In the genomic region with DNA sequence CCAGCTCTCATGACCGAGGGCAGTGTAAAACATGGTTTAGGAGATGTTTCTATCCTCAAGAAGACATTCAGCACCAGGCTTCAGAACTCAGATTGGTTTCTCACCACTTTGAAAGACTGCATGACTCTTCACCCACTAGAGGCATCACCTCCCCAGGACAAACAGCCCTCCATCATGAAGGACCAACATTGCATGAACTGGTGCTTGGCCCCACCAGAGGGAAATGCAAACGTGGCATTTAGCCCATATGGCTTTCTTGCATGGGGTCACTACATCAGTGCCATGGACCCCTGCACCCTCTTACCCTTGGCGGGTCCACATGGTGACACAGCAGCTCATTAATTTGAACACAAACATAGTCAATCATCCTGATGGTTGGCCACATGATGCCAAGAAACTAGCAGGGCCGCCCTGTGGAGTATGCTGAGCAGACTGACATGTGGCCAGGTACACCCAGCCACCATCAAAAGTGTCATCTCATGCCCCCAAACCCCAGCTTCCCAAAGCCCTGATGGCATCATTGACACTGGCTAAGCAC, we compare ENCODE assay signal across 19 cellular contexts.
"Had no signal": no experiment of that assay in that cellular context is flagged by ENCODE, and none has a peak within 500 bp of the region (broad histone marks: within the 10 kb centered on the region; RNA-seq: fewer than 3 reads in every experiment).

No MANE protein-coding gene starts in this region.

- H3K27me3 ChIP-seq: adrenal gland, breast epithelium, gastrocnemius medialis, left lung had no signal

- H3K27ac Mint-ChIP-seq: activated CD4-positive, alpha-beta T cell treated with anti-CD3 and anti-CD28 coated beads, Interleukin-2, amount 10 ng/mL, durations not matched to agents 7 days and 5 days; activated naive CD4-positive, alpha-beta T cell treated with anti-CD3 and anti-CD28 coated beads, Interleukin-2, amount 50 U/mL, for 72 hours; progenitor cell of endocrine pancreas; stimulated activated naive CD8-positive, alpha-beta T cell treated with anti-CD3 and anti-CD28 coated beads, Interleukin-15, Interleukin-2, amounts not matched to agents 100 ng/mL and 50 ng/mL, for 24 hours had no signal

- H3K36me3 Mint-ChIP-seq: activated naive CD4-positive, alpha-beta T cell treated with anti-CD3 and anti-CD28 coated beads, Interleukin-2, amount 50 U/mL, for 72 hours had no signal

- H3K9me3 ChIP-seq: adrenal gland, breast epithelium, gastrocnemius medialis, left lung, suprapubic skin had no signal

- FAIRE-seq: astrocyte had no signal

- ATAC-seq: activated CD4-positive, CD25-positive, alpha-beta regulatory T cell treated with anti-CD3 and anti-CD28 coated beads, Interleukin-2, amount 50 U/mL, for 24 hours; activated naive CD4-positive, alpha-beta T cell treated with anti-CD3 and anti-CD28 coated beads, Interleukin-2, amount 50 U/mL, for 72 hours; gastrocnemius medialis; left lung had no signal

- DNase-seq: activated CD4-positive, alpha-beta T cell treated with anti-CD3 and anti-CD28 coated beads, Interleukin-2, amount 10 ng/mL, durations not matched to agents 7 days and 5 days; activated gamma-delta T cell; effector CD4-positive, alpha-beta T cell; gastrocnemius medialis; head of caudate nucleus; left lung; midbrain; stimulated activated CD4-positive, alpha-beta T cell treated with anti-CD3 and anti-CD28 coated beads, Interleukin-12 subunit alpha, Interleukin-12 subunit beta, amount 100 ng/mL, for 4 hours; stimulated activated CD4-positive, alpha-beta T cell treated with anti-CD3 and anti-CD28 coated beads, Interleukin-1b, Interleukin-23, amount 100 ng/mL, for 48 hours; stimulated activated CD8-positive, alpha-beta memory T cell treated with anti-CD3 and anti-CD28 coated beads, Interleukin-4, amount 100 ng/mL, for 48 hours; T1000 had no signal

- H3K36me3 ChIP-seq: adrenal gland, breast epithelium, gastrocnemius medialis, left lung, suprapubic skin had no signal

- H3K4me3 ChIP-seq: adrenal gland, breast epithelium, gastrocnemius medialis, left lung, suprapubic skin had no signal

- H3K27ac ChIP-seq: adrenal gland, breast epithelium, gastrocnemius medialis, left lung, suprapubic skin had no signal

- H3K4me1 Mint-ChIP-seq: activated CD4-positive, alpha-beta T cell treated with anti-CD3 and anti-CD28 coated beads, Interleukin-2, amount 10 ng/mL, durations not matched to agents 7 days and 5 days had no signal

- H3K9me3 Mint-ChIP-seq: activated CD4-positive, alpha-beta T cell treated with anti-CD3 and anti-CD28 coated beads, Interleukin-2, amount 10 ng/mL, durations not matched to agents 7 days and 5 days; activated naive CD4-positive, alpha-beta T cell treated with anti-CD3 and anti-CD28 coated beads, Interleukin-2, amount 50 U/mL, for 72 hours; stimulated activated naive CD8-positive, alpha-beta T cell treated with anti-CD3 and anti-CD28 coated beads, Interleukin-15, Interleukin-2, amounts not matched to agents 100 ng/mL and 50 ng/mL, for 24 hours had no signal

- H3K4me3 Mint-ChIP-seq: activated CD4-positive, alpha-beta T cell treated with anti-CD3 and anti-CD28 coated beads, Interleukin-2, amount 10 ng/mL, durations not matched to agents 7 days and 5 days; stimulated activated naive CD8-positive, alpha-beta T cell treated with anti-CD3 and anti-CD28 coated beads, Interleukin-15, Interleukin-2, amounts not matched to agents 100 ng/mL and 50 ng/mL, for 24 hours had no signal

- H3K4me1 ChIP-seq: adrenal gland, breast epithelium, left lung, suprapubic skin had no signal
